1 cellular context compared by ENCODE assay signal in genomic region chr17:34637548-34638525, GRCh38.
TF ChIP-seq lines count a peak whose summit lies in the region.

No MANE protein-coding gene starts in this region.

TF ChIP-seq in H1, 55 proteins besides CTCF, POLR2A, EP300 and RAD21:
- TF ChIP-seq SP2 (IDR thresholded peaks at IDR 0.05; ENCODE audit: low read length) (no peak), ATF3 (IDR thresholded peaks at IDR 0.05; ENCODE audit: insufficient read depth, low read depth, low read length) (no peak), CHD2 (IDR thresholded peaks at IDR 0.05; ENCODE audit: low read length) (no peak; the same call in 1 of the 2 replicates), TCF12 (IDR thresholded peaks at IDR 0.05; ENCODE audit: low read depth, low read length) (0 out of 2 replicates have a peak, but pooled peaks have one; percentile 21), BRCA1 (IDR thresholded peaks at IDR 0.05; ENCODE audit: low read depth, low read length) (0 out of 2 replicates have a peak, but pooled peaks have one; percentile 20), MAX (IDR thresholded peaks at IDR 0.05) (peak; percentile 35; the same call in 1 of the 2 replicates), CREB1 (IDR thresholded peaks at IDR 0.05) (0 out of 2 replicates have a peak, but pooled peaks have one; percentile 18), YY1 (IDR thresholded peaks at IDR 0.05; ENCODE audit: low read depth, low read length) (peak; percentile 82), CEBPB (IDR thresholded peaks at IDR 0.05; ENCODE audit: low read depth, low read length) (0 out of 2 replicates have a peak, but pooled peaks have one; percentile 40)
